In genomic region chr6:48151142-48151541, GRCh38 we compare ENCODE assay signal across 1 cellular context.
TF ChIP-seq lines count a peak whose summit lies in the region.

No MANE protein-coding gene starts in this region.

TF ChIP-seq in SK-N-SH treated with all-trans-retinoic acid at 6 μM for 48 hours, 23 proteins besides CTCF, POLR2A, EP300 and RAD21 (continued from another document):
- no peak for TF ChIP-seq CSRNP3 (CRISPR knock-in tag; IDR thresholded peaks at IDR 0.05)
- no peak for TF ChIP-seq ISL1 (CRISPR knock-in tag; IDR thresholded peaks at IDR 0.05)
- TF ChIP-seq TSHZ2 (CRISPR knock-in tag; IDR thresholded peaks at IDR 0.05) = no peak
- TF ChIP-seq ZNF565 (CRISPR knock-in tag; conservative IDR thresholded peaks at IDR 0.05; ENCODE audit: low read depth) = no peak
- no peak for TF ChIP-seq ZNF8 (CRISPR knock-in tag; IDR thresholded peaks at IDR 0.05)
- no peak for TF ChIP-seq TCF4 (CRISPR knock-in tag; IDR thresholded peaks at IDR 0.05; ENCODE audit: borderline replicate concordance)
- no peak for TF ChIP-seq ZNF70 (CRISPR knock-in tag; IDR thresholded peaks at IDR 0.05)
- TF ChIP-seq SNAI2 (CRISPR knock-in tag; IDR thresholded peaks at IDR 0.05) = no peak
